Comparison of ENCODE assay signal across 8 cellular contexts in genomic region chr3:195634426-195635261, GRCh38. TPM values are rescaled to one million over a fixed set of nuclear protein-coding genes. Genes with fewer than 3 reads are reported as not detected.
A peak's percentile ranks its signal among the peaks of the same experiment; 100 is the strongest.
DNase-seq lines count a peak whose midpoint lies in the region; ATAC-seq, FAIRE-seq and TF ChIP-seq lines count a peak whose summit lies in the region.
"Not testable (repeated sequence)": the region's sequence is repeated elsewhere in the genome, so short reads cannot be mapped to it uniquely, and the experiment has no call there.

No MANE protein-coding gene starts in this region.

- H3K27ac Mint-ChIP-seq in GM23338; astrocyte (ENCODE audit: unreplicated experiment): not testable (repeated sequence)

- 0 to 2% methylated on average over 7 to 18 of the region's 70 CpGs for WGBS in pancreas, 2 donors
- WGBS in upper lobe of left lung, 2 donors, result 0 to 1% methylated on average over 1 to 23 of the region's 70 CpGs

- H3F3A ChIP-seq in GM23338 (replicated peaks; ENCODE audit: low read depth), result not testable (repeated sequence)

- DNase-seq in GM23338 (ENCODE audit: low spot score); WERI-Rb-1; astrocyte (ENCODE audit: low read depth); right atrium auricular region (ENCODE audit: low spot score); upper lobe of left lung: not testable (repeated sequence)
- peak in 3 of 6 donors; percentile 39 to 65 (median 50) for DNase-seq in pancreas

- not testable (repeated sequence) for H3K36me3 Mint-ChIP-seq in GM23338 (ENCODE audit: low read depth); astrocyte (ENCODE audit: low read depth, unreplicated experiment)

- TF ChIP-seq POLR2A in upper lobe of left lung (IDR thresholded peaks at IDR 0.05), result not testable (repeated sequence)

- H3K9ac ChIP-seq in astrocyte (ENCODE audit: low read length), result not testable (repeated sequence)

- FAIRE-seq in astrocyte (lab: Jason Lieb, UNC); pancreas (lab: Jason Lieb, UNC): not testable (repeated sequence)

- H3K36me3 ChIP-seq in GM23338 (ENCODE audit: insufficient read depth); WERI-Rb-1; astrocyte (ENCODE audit: insufficient read depth, low read length); right atrium auricular region; pancreas; upper lobe of left lung: not testable (repeated sequence)

- not testable (repeated sequence) for H3K4me1 Mint-ChIP-seq in GM23338; astrocyte (ENCODE audit: low read depth, unreplicated experiment)

- 0 out of 2 replicates have a peak overlapping the region, but pooled peaks have one; percentile 36 for H3K4me3 ChIP-seq in GM23338
- H3K4me3 ChIP-seq in WERI-Rb-1 (ENCODE audit: low read depth, low read length), result peak overlapping the region; percentile 36
- H3K4me3 ChIP-seq in astrocyte (ENCODE audit: insufficient read depth, low read depth, low read length), result not testable (repeated sequence)
- peak overlapping the region; percentile 50 to 56 for H3K4me3 ChIP-seq in right atrium auricular region
- peak overlapping the region in 3 of 4 donors; percentile 32 to 60 (median 51) for H3K4me3 ChIP-seq in pancreas
- H3K4me3 ChIP-seq in upper lobe of left lung, result peak overlapping the region in 3 of 4 donors; percentile 47 to 52 (median 47)

- H3K4me3 Mint-ChIP-seq in GM23338; astrocyte (ENCODE audit: unreplicated experiment): not testable (repeated sequence)

- H3K27me3 Mint-ChIP-seq in GM23338 (ENCODE audit: insufficient read depth, low read depth, poor library complexity); astrocyte (ENCODE audit: low read depth, unreplicated experiment): not testable (repeated sequence)

- not testable (repeated sequence) for H3K9me2 ChIP-seq in GM23338 (ENCODE audit: insufficient read depth)

- intact Hi-C loops in pancreas (cut with DNase I), result not testable (repeated sequence)

- not testable (repeated sequence) for H3K9me3 ChIP-seq in WERI-Rb-1 (ENCODE audit: severe bottlenecking); astrocyte (ENCODE audit: insufficient read depth, low read depth, low read length); right atrium auricular region; pancreas; upper lobe of left lung

- not testable (repeated sequence) for H2AFZ ChIP-seq in GM23338; astrocyte (ENCODE audit: low read depth, low read length)

- not testable (repeated sequence) for H3K27ac ChIP-seq in GM23338 (ENCODE audit: low read depth); WERI-Rb-1; astrocyte (ENCODE audit: low read depth, low read length); right atrium auricular region
- H3K27ac ChIP-seq in pancreas (peak overlapping the region in 2 of 4 donors; percentile 73 to 80), upper lobe of left lung (peak overlapping the region in 1 of 4 donors; percentile 64)

- H3K27me3 ChIP-seq in GM23338 (ENCODE audit: insufficient read depth); WERI-Rb-1 (ENCODE audit: insufficient read depth, low read depth, severe bottlenecking); astrocyte (ENCODE audit: insufficient read depth, low read length); right atrium auricular region; pancreas; upper lobe of left lung: not testable (repeated sequence)

- not testable (repeated sequence) for H3K79me2 ChIP-seq in GM23338 (replicated peaks; ENCODE audit: insufficient read depth); astrocyte (ENCODE audit: insufficient read depth, low read length)

- not testable (repeated sequence) for H3K4me2 ChIP-seq in GM23338
- peak overlapping the region; percentile 63 for H3K4me2 ChIP-seq in astrocyte (ENCODE audit: low read length)

- not testable (repeated sequence) for H3K9me3 Mint-ChIP-seq in GM23338; astrocyte (ENCODE audit: unreplicated experiment)

- H4K20me1 ChIP-seq in GM23338 (replicated peaks; ENCODE audit: insufficient read depth); astrocyte (ENCODE audit: insufficient read depth, low read length): not testable (repeated sequence)

- not testable (repeated sequence) for TF ChIP-seq CTCF in GM23338 (conservative IDR thresholded peaks at IDR 0.05; ENCODE audit: low read depth in 2 of 2); WERI-Rb-1 (IDR thresholded peaks at IDR 0.05; ENCODE audit: low read depth, low read length); astrocyte (IDR thresholded peaks at IDR 0.05; ENCODE audit: insufficient read depth, low read depth, low read length); right atrium auricular region (IDR thresholded peaks at IDR 0.05); pancreas (IDR thresholded peaks at IDR 0.05); upper lobe of left lung (IDR thresholded peaks at IDR 0.05)

- not testable (repeated sequence) for H3K4me1 ChIP-seq in GM23338 (ENCODE audit: insufficient read depth); astrocyte (ENCODE audit: insufficient read depth, low read length); right atrium auricular region; pancreas; upper lobe of left lung

- ATAC-seq in GM18517 (IDR thresholded peaks at IDR 0.05; ENCODE audit: unreplicated experiment) (peak; percentile 94), GM23338 (peak; percentile 97), HG03432 (IDR thresholded peaks at IDR 0.05; ENCODE audit: unreplicated experiment) (peak; percentile 94), pancreas (peak; percentile 98 to 100 (median 100)), upper lobe of left lung (ENCODE audit: low FRiP score in 2 of 2) (peak; percentile 98)

- not testable (repeated sequence) for TF ChIP-seq EP300 in upper lobe of left lung (IDR thresholded peaks at IDR 0.05)

RNA-seq across cellular contexts. Expression of gene APOD, which starts 50.9 kb away (rescaled TPM):
- total RNA-seq in GM23338 (2014; rRNA removed; shearing (Covaris generic)), result not detected in 2 replicates
- polyA plus RNA-seq in GM23338 (2016; fragmentation: Nextera tagmentation; extraction: Ambion mirVana), result not detected in 2 replicates
- total RNA-seq in astrocyte, result 0.70 TPM in 1 of 2 replicates, not detected in the other
- 10 to 100 TPM; 79.6 to 93.2 TPM for total RNA-seq in right atrium auricular region
- total RNA-seq in pancreas, result 100 to 1,000 TPM in 2 of 6 donors, 10 to 100 TPM in 4; 12.1 to 133 (median 54.6) TPM
- polyA plus RNA-seq in pancreas, result 10 to 100 TPM; 47.9 to 75.7 TPM
- 100 to 1,000 TPM in 2 of 6 donors, 10 to 100 TPM in 4; 29.7 to 120 (median 67.4) TPM for total RNA-seq in upper lobe of left lung
